ENCODE assay signal across 20 cellular contexts in genomic region chr7:128871050-128871449, GRCh38. TPM values are rescaled to one million over a fixed set of nuclear protein-coding genes. Genes with fewer than 3 reads are reported as not detected.
DNase-seq lines count a peak whose midpoint lies in the region; ATAC-seq and TF ChIP-seq lines count a peak whose summit lies in the region.
"Had no signal": no experiment of that assay in that cellular context is flagged by ENCODE, and none has a peak within 500 bp of the region (broad histone marks: within the 10 kb centered on the region; RNA-seq: fewer than 3 reads in every experiment).

No MANE protein-coding gene starts in this region.

- intact Hi-C loops in natural killer cell (cut with micrococcal nuclease) = no loop called here

- H3K27me3 Mint-ChIP-seq in natural killer cell (ENCODE audit: low read depth in 2 of 2) = peaks cover 0 to 5% of the 10 kb centered on the region in 2 donors
- H3K27me3 Mint-ChIP-seq in natural killer cell treated with Interleukin-12 subunit alpha and Interleukin-12 subunit beta and Interleukin-15 and Interleukin-18, amount 100 ng/mL, for 72 hours = no peaks in the 10 kb centered on the region
- H3K27me3 Mint-ChIP-seq in WTC11 (ENCODE audit: low read depth) = peaks cover 49% of the 10 kb centered on the region
- peaks cover 16% of the 10 kb centered on the region for H3K27me3 Mint-ChIP-seq in stimulated activated naive CD8-positive, alpha-beta T cell treated with anti-CD3 and anti-CD28 coated beads, Interleukin-15, amount 100 ng/mL, for 72 hours

- H3K4me3 Mint-ChIP-seq in natural killer cell (peak overlapping the region; percentile 56), WTC11 (peak overlapping the region; percentile 70; the same call in 1 of the 2 replicates)
- no peak overlapping the region for H3K4me3 Mint-ChIP-seq in natural killer cell treated with Interleukin-12 subunit alpha and Interleukin-12 subunit beta and Interleukin-15 and Interleukin-18, amount 100 ng/mL, for 72 hours
- peak overlapping the region; percentile 53 to 80 for H3K4me3 Mint-ChIP-seq in stimulated activated naive CD8-positive, alpha-beta T cell treated with anti-CD3 and anti-CD28 coated beads, Interleukin-15, amount 100 ng/mL, for 72 hours

- no peak for TF ChIP-seq CTCF in natural killer cell (IDR thresholded peaks at IDR 0.05)
- no peak for TF ChIP-seq CTCF in WTC11 (IDR thresholded peaks at IDR 0.05)

- CTCF ChIA-PET in WTC11 (lab: Charles Lee) = interaction anchor here (3.4 to 4.5 kb wide), 3 partner anchors 9 to 39 kb away, joined by 10 to 44 read pairs (median 31); no protein-coding TSS in a partner anchor

- H3K27ac Mint-ChIP-seq in natural killer cell (no peak overlapping the region), WTC11 (no peak overlapping the region)
- H3K27ac Mint-ChIP-seq in natural killer cell treated with Interleukin-12 subunit alpha and Interleukin-12 subunit beta and Interleukin-15 and Interleukin-18, amount 100 ng/mL, for 72 hours = no peak overlapping the region
- H3K27ac Mint-ChIP-seq in stimulated activated naive CD8-positive, alpha-beta T cell treated with anti-CD3 and anti-CD28 coated beads, Interleukin-15, amount 100 ng/mL, for 72 hours = peak overlapping the region in 1 of 2 donors; percentile 36

- ATAC-seq in natural killer cell (no peak), WTC11 (no peak), HG02678 (IDR thresholded peaks at IDR 0.05; ENCODE audit: unreplicated experiment) (no peak), GM21515 (IDR thresholded peaks at IDR 0.05; ENCODE audit: unreplicated experiment) (no peak)
- ATAC-seq in natural killer cell treated with Interleukin-12 subunit alpha and Interleukin-12 subunit beta and Interleukin-15 and Interleukin-18, amount 100 ng/mL, for 72 hours = no peak
- ATAC-seq in stimulated activated naive CD8-positive, alpha-beta T cell treated with anti-CD3 and anti-CD28 coated beads, Interleukin-15, amount 100 ng/mL, for 72 hours = no peak

- POLR2A ChIA-PET in WTC11 (lab: Charles Lee) = interaction anchor here (0.9 kb wide), 1 partner anchor 39 kb away, joined by 3 read pairs; no protein-coding TSS in a partner anchor

- H3K9me3 Mint-ChIP-seq in natural killer cell = no peaks in the 10 kb centered on the region
- H3K9me3 Mint-ChIP-seq in natural killer cell treated with Interleukin-12 subunit alpha and Interleukin-12 subunit beta and Interleukin-15 and Interleukin-18, amount 100 ng/mL, for 72 hours = no peaks in the 10 kb centered on the region
- H3K9me3 Mint-ChIP-seq in WTC11 = no peaks in the 10 kb centered on the region
- no peaks in the 10 kb centered on the region for H3K9me3 Mint-ChIP-seq in stimulated activated naive CD8-positive, alpha-beta T cell treated with anti-CD3 and anti-CD28 coated beads, Interleukin-15, amount 100 ng/mL, for 72 hours

- DNase-seq in natural killer cell (no peak), WTC11 (ENCODE audit: low spot score) (no peak), germinal center (ENCODE audit: low spot score) (peak; percentile 47), COR-L47 (lab: John Stamatoyannopoulos, UW) (no peak)
- DNase-seq in natural killer cell treated with Interleukin-12 subunit alpha and Interleukin-12 subunit beta and Interleukin-15 and Interleukin-18, amount 100 ng/mL, for 72 hours (ENCODE audit: low spot score) = no peak
- DNase-seq in stimulated activated naive CD8-positive, alpha-beta T cell treated with anti-CD3 and anti-CD28 coated beads, Interleukin-15, amount 100 ng/mL, for 72 hours = no peak
- DNase-seq: activated CD4-positive, alpha-beta T cell treated with anti-CD3 and anti-CD28 coated beads for 1 hour; cerebellar nuclear complex; effector memory CD4-positive, alpha-beta T cell; mesenchymal stem cell; NCI-H1092; NCI-H2081 treated with DMSO at 0.1 percent for 48 hours; RPMI8226; SK-N-SH; stimulated activated naive CD4-positive, alpha-beta T cell; T1000; tibial artery had no signal

- H3K36me3 Mint-ChIP-seq in natural killer cell = no peaks in the 10 kb centered on the region
- no peaks in the 10 kb centered on the region for H3K36me3 Mint-ChIP-seq in natural killer cell treated with Interleukin-12 subunit alpha and Interleukin-12 subunit beta and Interleukin-15 and Interleukin-18, amount 100 ng/mL, for 72 hours
- H3K36me3 Mint-ChIP-seq in WTC11 = no peaks in the 10 kb centered on the region

- H3K4me1 Mint-ChIP-seq in natural killer cell = peaks cover 0 to 7% of the 10 kb centered on the region in 2 donors
- peaks cover 9 to 16% of the 10 kb centered on the region in 2 donors for H3K4me1 Mint-ChIP-seq in natural killer cell treated with Interleukin-12 subunit alpha and Interleukin-12 subunit beta and Interleukin-15 and Interleukin-18, amount 100 ng/mL, for 72 hours (ENCODE audit: low read depth in 2 of 2)
- H3K4me1 Mint-ChIP-seq in WTC11 = peaks cover 20% of the 10 kb centered on the region
- peaks cover 19% of the 10 kb centered on the region for H3K4me1 Mint-ChIP-seq in stimulated activated naive CD8-positive, alpha-beta T cell treated with anti-CD3 and anti-CD28 coated beads, Interleukin-15, amount 100 ng/mL, for 72 hours

TF ChIP-seq in WTC11, 78 proteins besides CTCF, POLR2A, EP300 and RAD21 (continues in another document):
- TF ChIP-seq HMGXB4 (CRISPR knock-in tag; IDR thresholded peaks at IDR 0.05) = no peak
- TF ChIP-seq ZNF512 (CRISPR knock-in tag; IDR thresholded peaks at IDR 0.05; ENCODE audit: borderline replicate concordance) = no peak
- no peak for TF ChIP-seq ZBTB43 (CRISPR knock-in tag; IDR thresholded peaks at IDR 0.05)
- no peak for TF ChIP-seq ZNF425 (CRISPR knock-in tag; conservative IDR thresholded peaks at IDR 0.05)
- no peak for TF ChIP-seq NR3C1 (CRISPR knock-in tag; conservative IDR thresholded peaks at IDR 0.05; ENCODE audit: low read depth)
- no peak for TF ChIP-seq IRF2 (CRISPR knock-in tag; IDR thresholded peaks at IDR 0.05; ENCODE audit: borderline replicate concordance, low read depth)

RNA-seq across cellular contexts. Expression of gene ATP6V1F, which starts 8.4 kb away (rescaled TPM):
- total RNA-seq in natural killer cell (10 to 100 TPM; 82.9 to 98.0 (median 94.3) TPM), WTC11 (2021) (117 to 121 TPM (median 120 TPM) in 3 replicates)
- total RNA-seq in natural killer cell treated with Interleukin-12 subunit alpha and Interleukin-12 subunit beta and Interleukin-15 and Interleukin-18, amount 100 ng/mL, for 72 hours = 100 to 1,000 TPM; 115 to 145 TPM

RNA-seq across cellular contexts. Expression of gene KCP, which starts 39.5 kb away (rescaled TPM):
- total RNA-seq in natural killer cell (under 1 TPM in 2 of 3 donors, not detected in 1; 0.49 to 0.95 TPM), WTC11 (2021) (2.5 to 2.9 TPM (median 2.7 TPM) in 3 replicates)
- 1 to 10 TPM in 1 of 2 donors, under 1 TPM in 1; 0.17 to 1.1 TPM for total RNA-seq in natural killer cell treated with Interleukin-12 subunit alpha and Interleukin-12 subunit beta and Interleukin-15 and Interleukin-18, amount 100 ng/mL, for 72 hours
- total RNA-seq: NCI-H460 had no signal

RNA-seq across cellular contexts. Expression of gene FLNC, which starts 40.8 kb away (rescaled TPM):
- total RNA-seq in natural killer cell = under 1 TPM in 2 of 3 donors, not detected in 1; 0.05 to 0.25 TPM
- not detected for total RNA-seq in natural killer cell treated with Interleukin-12 subunit alpha and Interleukin-12 subunit beta and Interleukin-15 and Interleukin-18, amount 100 ng/mL, for 72 hours
- 6.3 to 8.0 TPM (median 6.8 TPM) in 3 replicates for total RNA-seq in WTC11 (2021)
